7 cellular contexts compared by ENCODE assay signal in the genomic region with DNA sequence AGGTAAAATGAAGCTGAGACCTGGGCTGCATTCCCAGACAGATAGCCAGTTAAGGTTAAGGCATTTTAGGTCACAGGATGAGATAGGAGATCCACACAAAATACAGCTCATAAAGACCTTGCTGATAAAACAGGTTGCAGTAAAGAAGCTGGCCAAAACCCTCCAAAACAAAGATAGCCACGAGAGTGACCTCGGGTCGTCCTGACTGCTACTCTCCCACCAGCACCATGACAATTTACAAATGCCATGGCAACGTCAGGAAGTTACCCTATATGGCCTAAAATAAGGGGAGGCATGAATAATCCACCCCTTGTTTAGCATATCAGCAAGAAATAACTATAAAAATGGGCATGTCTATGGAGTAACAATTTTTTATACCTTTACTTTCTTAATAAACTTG. TPM values are rescaled to one million over a fixed set of nuclear protein-coding genes. Genes with fewer than 3 reads are reported as not detected.
"Had no signal": no experiment of that assay in that cellular context is flagged by ENCODE, and none has a peak within 500 bp of the region (broad histone marks: within the 10 kb centered on the region; RNA-seq: fewer than 3 reads in every experiment).

No MANE protein-coding gene starts in this region.

RNA-seq across cellular contexts. Expression of a gene that starts 6.3 kb away (rescaled TPM):
- total RNA-seq: GM23248, H4, H7, HepG2, HFFc6, HT1080 had no signal
- polyA plus RNA-seq: GM23248, IgD-negative memory B cell had no signal

RNA-seq across cellular contexts. Expression of a gene that starts 30.9 kb away (rescaled TPM):
- total RNA-seq: GM23248, H4, H7, HepG2, HFFc6, HT1080 had no signal
- polyA plus RNA-seq: GM23248, IgD-negative memory B cell had no signal
